Comparison of ENCODE assay signal across 10 cellular contexts in the genomic region with DNA sequence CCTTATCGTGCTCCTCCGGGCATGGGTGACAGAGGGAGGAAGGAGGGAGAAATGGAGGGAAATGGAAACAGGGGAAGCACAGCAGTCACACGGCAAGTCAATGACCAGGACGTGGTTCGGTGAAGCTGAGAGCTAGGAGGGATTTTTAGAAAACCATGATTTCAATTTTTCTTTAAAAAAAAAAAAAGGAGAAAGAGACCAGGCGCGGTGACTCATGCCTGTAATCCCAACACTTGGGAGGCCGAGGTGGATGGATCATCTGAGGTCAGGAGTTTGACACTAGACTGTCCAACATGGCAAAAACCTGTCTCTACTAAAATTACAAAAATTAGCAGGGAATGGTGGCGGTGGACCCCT. TPM values are rescaled to one million over a fixed set of nuclear protein-coding genes. Genes with fewer than 3 reads are reported as not detected.
DNase-seq lines count a peak whose midpoint lies in the region; ATAC-seq lines count a peak whose summit lies in the region.
"Had no signal": no experiment of that assay in that cellular context is flagged by ENCODE, and none has a peak within 500 bp of the region (broad histone marks: within the 10 kb centered on the region; RNA-seq: fewer than 3 reads in every experiment).

No MANE protein-coding gene starts in this region.

- H3K27ac Mint-ChIP-seq in activated CD4-positive, alpha-beta memory T cell treated with anti-CD3 and anti-CD28 coated beads for 36 hours: peak overlapping the region; percentile 80
- peak overlapping the region; percentile 36 for H3K27ac Mint-ChIP-seq in memory B cell

- intact Hi-C loops in activated CD4-positive, alpha-beta memory T cell treated with anti-CD3 and anti-CD28 coated beads for 36 hours (cut with micrococcal nuclease): loop anchor here (2.0 to 10.0 kb wide), 2 partner anchors 13 to 153 kb away; no protein-coding TSS in a partner anchor
- intact Hi-C loops in left colon (cut with DNase I, micrococcal nuclease): no loop called here

- no peak overlapping the region for H3K27ac ChIP-seq in substantia nigra (ENCODE audit: low read depth, low read length, poor library complexity, severe bottlenecking)
- H3K27ac ChIP-seq: epithelial cell of prostate had no signal

- CTCF ChIA-PET in activated CD4-positive, alpha-beta memory T cell treated with anti-CD3 and anti-CD28 coated beads for 36 hours (lab: Charles Lee): interaction anchor here (0.7 to 3.1 kb wide), 2 partner anchors 7 to 18 kb away, joined by 3 to 15 read pairs; no protein-coding TSS in a partner anchor

- ATAC-seq in memory B cell (ENCODE audit: low read depth): peak; percentile 4
- no peak for ATAC-seq in GM19395 (IDR thresholded peaks at IDR 0.05; ENCODE audit: unreplicated experiment)
- no peak for ATAC-seq in left colon
- ATAC-seq in left lobe of liver: no peak

- H3K36me3 Mint-ChIP-seq in activated CD4-positive, alpha-beta memory T cell treated with anti-CD3 and anti-CD28 coated beads for 36 hours: peaks cover 21% of the 10 kb centered on the region
- no peaks in the 10 kb centered on the region for H3K36me3 Mint-ChIP-seq in memory B cell

- POLR2A ChIA-PET in activated CD4-positive, alpha-beta memory T cell treated with anti-CD3 and anti-CD28 coated beads for 36 hours (lab: Charles Lee): interaction anchor here (2.2 to 2.4 kb wide), 3 partner anchors 8 to 20 kb away, joined by 12 to 28 read pairs (median 20); a partner anchor contains a TSS

- peaks cover 9% of the 10 kb centered on the region for H3K27me3 Mint-ChIP-seq in activated CD4-positive, alpha-beta memory T cell treated with anti-CD3 and anti-CD28 coated beads for 36 hours
- H3K27me3 Mint-ChIP-seq in memory B cell: peaks cover 24% of the 10 kb centered on the region

- peak overlapping the region; percentile 64 for H3K4me3 Mint-ChIP-seq in activated CD4-positive, alpha-beta memory T cell treated with anti-CD3 and anti-CD28 coated beads for 36 hours
- H3K4me3 Mint-ChIP-seq in memory B cell: peak overlapping the region; percentile 86

- no peaks in the 10 kb centered on the region for H3K9me3 Mint-ChIP-seq in activated CD4-positive, alpha-beta memory T cell treated with anti-CD3 and anti-CD28 coated beads for 36 hours
- no peaks in the 10 kb centered on the region for H3K9me3 Mint-ChIP-seq in memory B cell

- in situ Hi-C loops in ACHN (cut with HindIII; ENCODE audit: low pct_ligation_motif_present, low pct_unique_long_range_greater_than_20kb, low sequenced_read_pairs): no loop called here

- H3K4me1 Mint-ChIP-seq in activated CD4-positive, alpha-beta memory T cell treated with anti-CD3 and anti-CD28 coated beads for 36 hours (ENCODE audit: low read depth): peaks cover 50% of the 10 kb centered on the region
- peaks cover 27% of the 10 kb centered on the region for H3K4me1 Mint-ChIP-seq in memory B cell

- DNase-seq in ACHN (peak; percentile 42), EH (ENCODE audit: low read depth) (peak; percentile 38), memory B cell (ENCODE audit: low spot score in 2 of 2) (no peak), left colon (no peak), left lobe of liver (ENCODE audit: low spot score) (no peak), substantia nigra (lab: John Stamatoyannopoulos, UW) (no peak)
- no peak for DNase-seq in activated CD4-positive, alpha-beta memory T cell treated with anti-CD3 and anti-CD28 coated beads for 36 hours
- DNase-seq: NCI-H1930 had no signal

RNA-seq across cellular contexts. Expression of a gene that starts 0.8 kb away (rescaled TPM):
- 10 to 100 TPM; 59.9 to 64.0 TPM for total RNA-seq in activated CD4-positive, alpha-beta memory T cell treated with anti-CD3 and anti-CD28 coated beads for 36 hours
- under 1 TPM; 0.09 to 0.50 TPM for total RNA-seq in left colon
- 0.03 TPM for total RNA-seq in left lobe of liver

RNA-seq across cellular contexts. Expression of a gene that starts 20.1 kb away (rescaled TPM):
- total RNA-seq in activated CD4-positive, alpha-beta memory T cell treated with anti-CD3 and anti-CD28 coated beads for 36 hours: 100 to 1,000 TPM; 429 to 457 TPM
- 100 to 1,000 TPM; 167 to 171 TPM for total RNA-seq in left colon
- total RNA-seq in left lobe of liver: 198 TPM

Comparison
In these comparisons a context has a peak if more than half of its experiments do, and no peak if none do; other contexts are left out.
1. DNase-seq: peak in ACHN (single experiment) and EH (single experiment); none in activated CD4-positive, alpha-beta memory T cell treated with anti-CD3 and anti-CD28 coated beads for 36 hours (single experiment), memory B cell (0 of 2), left colon (0 of 2), left lobe of liver (single experiment) and substantia nigra (0 of 49).
2. RNA of a gene that starts 0.8 kb away (total RNA-seq): 59.9 to 64.0 TPM in activated CD4-positive, alpha-beta memory T cell treated with anti-CD3 and anti-CD28 coated beads for 36 hours; 0.09 to 0.50 TPM in left colon and 0.03 TPM in left lobe of liver (single experiment); every median in the first group is over 10 times any median in the second.